ENCODE assay signal across 8 cellular contexts in the genomic region with DNA sequence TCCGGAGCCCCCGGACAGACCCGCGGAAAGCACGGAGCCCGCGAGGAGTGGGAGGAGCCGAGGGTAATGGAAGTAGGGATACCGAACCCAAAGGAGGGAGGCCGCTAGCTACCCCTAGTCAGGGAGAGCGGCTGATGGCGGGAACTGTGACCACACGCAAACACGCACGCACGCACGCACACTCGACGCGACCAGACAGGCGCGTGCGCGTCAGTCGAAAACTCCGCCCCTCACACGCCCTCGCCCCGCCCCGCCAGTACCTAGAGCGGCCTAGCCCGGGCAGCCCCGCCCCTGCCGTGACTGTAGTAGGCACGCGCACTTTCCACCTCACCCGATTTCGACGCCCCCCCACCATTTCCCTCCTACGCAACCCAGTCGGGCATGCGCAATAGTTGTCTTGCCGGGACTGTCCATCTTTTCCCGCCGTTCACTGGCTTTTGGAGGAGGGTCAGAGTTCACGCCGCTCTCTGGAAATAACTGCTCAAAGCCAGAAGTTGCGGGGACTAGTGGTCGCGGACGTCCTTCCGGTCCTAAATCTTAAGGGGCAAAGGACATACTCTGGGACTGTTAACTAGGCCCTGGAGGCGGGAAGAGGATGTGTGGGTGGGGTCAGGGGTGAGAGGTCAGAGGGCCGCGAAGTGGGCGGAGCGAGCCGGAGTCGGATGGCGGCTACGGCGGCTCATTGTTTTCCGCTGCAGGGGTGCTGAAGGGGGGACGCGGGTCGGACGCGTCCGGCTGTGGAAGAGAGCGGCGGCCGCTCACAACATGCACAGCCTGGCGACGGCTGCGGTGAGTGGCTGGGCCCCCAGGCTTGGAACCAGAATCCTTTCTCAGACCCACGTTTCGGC. TPM values are rescaled to one million over a fixed set of nuclear protein-coding genes. Genes with fewer than 3 reads are reported as not detected.
DNase-seq lines count a peak whose midpoint lies in the region; ATAC-seq, FAIRE-seq and TF ChIP-seq lines count a peak whose summit lies in the region.

A gene with protein sequence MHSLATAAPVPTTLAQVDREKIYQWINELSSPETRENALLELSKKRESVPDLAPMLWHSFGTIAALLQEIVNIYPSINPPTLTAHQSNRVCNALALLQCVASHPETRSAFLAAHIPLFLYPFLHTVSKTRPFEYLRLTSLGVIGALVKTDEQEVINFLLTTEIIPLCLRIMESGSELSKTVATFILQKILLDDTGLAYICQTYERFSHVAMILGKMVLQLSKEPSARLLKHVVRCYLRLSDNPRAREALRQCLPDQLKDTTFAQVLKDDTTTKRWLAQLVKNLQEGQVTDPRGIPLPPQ (plus strand): TSS at position 650 of the 848 bp plus-strand sequence. CDS start 116 bp downstream, at position 766.
A gene with protein sequence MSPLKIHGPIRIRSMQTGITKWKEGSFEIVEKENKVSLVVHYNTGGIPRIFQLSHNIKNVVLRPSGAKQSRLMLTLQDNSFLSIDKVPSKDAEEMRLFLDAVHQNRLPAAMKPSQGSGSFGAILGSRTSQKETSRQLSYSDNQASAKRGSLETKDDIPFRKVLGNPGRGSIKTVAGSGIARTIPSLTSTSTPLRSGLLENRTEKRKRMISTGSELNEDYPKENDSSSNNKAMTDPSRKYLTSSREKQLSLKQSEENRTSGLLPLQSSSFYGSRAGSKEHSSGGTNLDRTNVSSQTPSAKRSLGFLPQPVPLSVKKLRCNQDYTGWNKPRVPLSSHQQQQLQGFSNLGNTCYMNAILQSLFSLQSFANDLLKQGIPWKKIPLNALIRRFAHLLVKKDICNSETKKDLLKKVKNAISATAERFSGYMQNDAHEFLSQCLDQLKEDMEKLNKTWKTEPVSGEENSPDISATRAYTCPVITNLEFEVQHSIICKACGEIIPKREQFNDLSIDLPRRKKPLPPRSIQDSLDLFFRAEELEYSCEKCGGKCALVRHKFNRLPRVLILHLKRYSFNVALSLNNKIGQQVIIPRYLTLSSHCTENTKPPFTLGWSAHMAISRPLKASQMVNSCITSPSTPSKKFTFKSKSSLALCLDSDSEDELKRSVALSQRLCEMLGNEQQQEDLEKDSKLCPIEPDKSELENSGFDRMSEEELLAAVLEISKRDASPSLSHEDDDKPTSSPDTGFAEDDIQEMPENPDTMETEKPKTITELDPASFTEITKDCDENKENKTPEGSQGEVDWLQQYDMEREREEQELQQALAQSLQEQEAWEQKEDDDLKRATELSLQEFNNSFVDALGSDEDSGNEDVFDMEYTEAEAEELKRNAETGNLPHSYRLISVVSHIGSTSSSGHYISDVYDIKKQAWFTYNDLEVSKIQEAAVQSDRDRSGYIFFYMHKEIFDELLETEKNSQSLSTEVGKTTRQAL (minus strand): TSS at position 162 of the 848 bp plus-strand sequence. CDS start 9,698 bp downstream, outside the sequence.

- no peaks in the 10 kb centered on the region for H3K9me1 ChIP-seq in endothelial cell of umbilical vein (replicated peaks; ENCODE audit: control insufficient read depth, extremely low read depth, insufficient read depth, low read length)

- DNase-seq in D721Med (ENCODE audit: insufficient read length, low spot score) = peak; percentile 78
- DNase-seq in HuH-7.5 (ENCODE audit: low spot score) = peak; percentile 77
- DNase-seq in OCI-LY7 (ENCODE audit: low spot score) = peak; percentile 99
- peak; percentile 100 for DNase-seq in activated T-cell treated with anti-CD3 and anti-CD28 coated beads for 1 hour (ENCODE audit: low read depth)
- DNase-seq in endothelial cell of umbilical vein (ENCODE audit: low read depth, low spot score) = peak; percentile 99
- DNase-seq in middle frontal gyrus (ENCODE audit: extremely low spot score, low spot score) = peak; percentile 98
- DNase-seq in stimulated activated CD8-positive, alpha-beta memory T cell treated with anti-CD3 and anti-CD28 coated beads, Interleukin-2, amount 100 ng/mL, for 48 hours (ENCODE audit: low read depth in 2 of 2) = peak; percentile 100

- TF ChIP-seq CTCF in D721Med (IDR thresholded peaks at IDR 0.05; ENCODE audit: insufficient read depth, missing control alignments) (no peak), OCI-LY7 (conservative IDR thresholded peaks at IDR 0.05; ENCODE audit: low read length) (no peak), endothelial cell of umbilical vein (IDR thresholded peaks at IDR 0.05; ENCODE audit: extremely low read depth in 1 of 2, insufficient read depth in 1 of 2, low read depth in 1 of 2, low read length in 2 of 2) (no peak)

- H3K9me3 ChIP-seq in OCI-LY7 (ENCODE audit: low read length) = no peaks in the 10 kb centered on the region
- H3K9me3 ChIP-seq in endothelial cell of umbilical vein (replicated peaks; ENCODE audit: control insufficient read depth, insufficient read depth, low read length) = no peaks in the 10 kb centered on the region

- peak within 1 kb of the TSS; percentile 91 for H3K9ac ChIP-seq in endothelial cell of umbilical vein (replicated peaks; ENCODE audit: extremely low read depth, insufficient read depth, low read length)

- H3K4me1 ChIP-seq in OCI-LY7 (ENCODE audit: insufficient read depth, low read length, poor library complexity, severe bottlenecking) = peaks cover 31% of the 10 kb centered on the region
- peaks cover 17% of the 10 kb centered on the region for H3K4me1 ChIP-seq in endothelial cell of umbilical vein (ENCODE audit: control insufficient read depth, extremely low read depth, insufficient read depth, low read length)

- H3K27me3 ChIP-seq in endothelial cell of umbilical vein (ENCODE audit: control insufficient read depth in 2 of 2, insufficient read depth in 2 of 2, low read length in 2 of 2) = no peaks in the 10 kb centered on the region

- H3K36me3 ChIP-seq in OCI-LY7 (ENCODE audit: insufficient read depth, low read length) (peaks cover 71% of the 10 kb centered on the region), endothelial cell of umbilical vein (ENCODE audit: control insufficient read depth in 2 of 2, extremely low read depth in 1 of 2, insufficient read depth in 2 of 2, low read length in 2 of 2) (peaks cover 2 to 3% of the 10 kb centered on the region in 2 experiments)

- H3K79me2 ChIP-seq in OCI-LY7 (ENCODE audit: insufficient read depth, low read depth, low read length) (peaks cover 89% of the 10 kb centered on the region), endothelial cell of umbilical vein (ENCODE audit: control insufficient read depth, insufficient read depth, low read length) (peaks cover 62% of the 10 kb centered on the region)

- H3K27ac ChIP-seq in OCI-LY7 (ENCODE audit: low read depth, low read length, poor library complexity, severe bottlenecking) (peak within 1 kb of the TSS; percentile 89), endothelial cell of umbilical vein (ENCODE audit: insufficient read depth, low read depth, low read length) (peak within 1 kb of the TSS; percentile 94)

- intact Hi-C loops in OCI-LY7 (cut with micrococcal nuclease; ENCODE audit: unreplicated experiment) = loop anchor here (1.0 to 5.0 kb wide), 4 partner anchors 89 to 351 kb away; a partner anchor contains a TSS
- intact Hi-C loops in endothelial cell of umbilical vein (cut with micrococcal nuclease) = loop anchor here (1.0 to 10.0 kb wide), 10 partner anchors 64 to 816 kb away; a partner anchor contains a TSS

- dilution Hi-C loops in endothelial cell of umbilical vein (cut with MboI; ENCODE audit: extremely low pct_ligation_motif_present, low sequenced_read_pairs) = loop anchor here (5.0 kb wide), 1 partner anchor 79 kb away; no protein-coding TSS in a partner anchor

- peak; percentile 81 for TF ChIP-seq POLR2A in endothelial cell of umbilical vein (IDR thresholded peaks at IDR 0.05; ENCODE audit: low read depth, low read length)

- peak within 1 kb of the TSS; percentile 57; the same call in 1 of the 2 replicates for H2AFZ ChIP-seq in OCI-LY7 (ENCODE audit: low read length)
- H2AFZ ChIP-seq in endothelial cell of umbilical vein (ENCODE audit: low read depth, low read length) = peak within 1 kb of the TSS; percentile 93

- H3K4me2 ChIP-seq in OCI-LY7 (ENCODE audit: low read length) (peak within 1 kb of the TSS; percentile 91), endothelial cell of umbilical vein (ENCODE audit: insufficient read depth, low read length) (peak within 1 kb of the TSS; percentile 89)

- POLR2A ChIA-PET in OCI-LY7 (lab: Charles Lee) (interaction anchor here (0.9 to 1.7 kb wide), 3 partner anchors 10 to 319 kb away, joined by 3 to 7 read pairs (median 3); no protein-coding TSS in a partner anchor), endothelial cell of umbilical vein (lab: Charles Lee) (no interaction called here)

- peaks cover 33% of the 10 kb centered on the region for H4K20me1 ChIP-seq in OCI-LY7 (ENCODE audit: insufficient read depth, low read length)
- H4K20me1 ChIP-seq in endothelial cell of umbilical vein (replicated peaks; ENCODE audit: control insufficient read depth, extremely low read depth, insufficient read depth, low read length) = no peaks in the 10 kb centered on the region

- no peaks in the 10 kb centered on the region for H3K9me2 ChIP-seq in OCI-LY7 (ENCODE audit: insufficient read depth, low read length)

- peak; percentile 79 for ATAC-seq in GM21526 (IDR thresholded peaks at IDR 0.05; ENCODE audit: low FRiP score, unreplicated experiment)

- peak within 1 kb of the TSS; percentile 93 for H3K4me3 ChIP-seq in OCI-LY7 (ENCODE audit: low read depth, low read length, poor library complexity, severe bottlenecking)
- peak within 1 kb of the TSS; percentile 58 to 81 (median 71) for H3K4me3 ChIP-seq in endothelial cell of umbilical vein (replicated peaks in 1 of 3; ENCODE audit: insufficient read depth in 1 of 3, low read depth in 1 of 3, low read length in 3 of 3)

- FAIRE-seq in D721Med (lab: Jason Lieb, UNC) (no peak), endothelial cell of umbilical vein (lab: Jason Lieb, UNC) (peak; percentile 91)

- BruUV-seq in OCI-LY7 (replicated peaks; lab: Mats Ljungman, UMichigan) = no TSS peak
- no TSS peak for BruUV-seq in endothelial cell of umbilical vein (replicated peaks; lab: Mats Ljungman, UMichigan)

- CTCF ChIA-PET in OCI-LY7 (lab: Charles Lee; ENCODE audit: unreplicated experiment) (interaction anchor here (0.6 kb wide), 2 partner anchors 91 to 195 kb away, joined by 3 to 4 read pairs; a partner anchor contains a TSS), endothelial cell of umbilical vein (lab: Charles Lee) (interaction anchor here (1.0 to 1.1 kb wide), 2 partner anchors 19 to 81 kb away, joined by 3 read pairs; no protein-coding TSS in a partner anchor)

RNA-seq across cellular contexts. Expression of the first gene that starts in this region (rescaled TPM):
- 67.8 and 71.6 TPM in 2 replicates for total RNA-seq in OCI-LY7 (2014; rRNA removed; shearing (Covaris generic))
- total RNA-seq in OCI-LY7 (2022) (92.2 and 94.2 TPM in 2 replicates), endothelial cell of umbilical vein (63.2 and 68.9 TPM in 2 replicates)
- 53.2 and 57.3 TPM in 2 replicates for polyA plus RNA-seq in endothelial cell of umbilical vein
- 47.5 and 48.9 TPM in 2 replicates for polyA plus RNA-seq in endothelial cell of umbilical vein (2011; cell fraction: cytosol; rRNA removed)
- polyA plus RNA-seq in endothelial cell of umbilical vein (2011; cell fraction: nucleus; rRNA removed) = 73.5 and 73.7 TPM in 2 replicates
- 37.0 and 50.4 TPM in 2 replicates for polyA plus RNA-seq in endothelial cell of umbilical vein (2012)
- 106 and 138 TPM in 2 replicates for polyA minus RNA-seq in endothelial cell of umbilical vein
- polyA minus RNA-seq in endothelial cell of umbilical vein (2011; cell fraction: cytosol; rRNA and poly(A)+ RNA removed) = 61.2 TPM
- 42.1 and 66.8 TPM in 2 replicates for polyA minus RNA-seq in endothelial cell of umbilical vein (2011; cell fraction: nucleus; rRNA and poly(A)+ RNA removed)

RNA-seq across cellular contexts. Expression of the second gene that starts in this region (rescaled TPM):
- total RNA-seq in OCI-LY7 (2014; rRNA removed; shearing (Covaris generic)) = 23.3 and 31.4 TPM in 2 replicates
- total RNA-seq in OCI-LY7 (2022) (32.4 and 33.0 TPM in 2 replicates), endothelial cell of umbilical vein (13.1 and 14.4 TPM in 2 replicates)
- polyA plus RNA-seq in endothelial cell of umbilical vein = 1.3 and 1.9 TPM in 2 replicates
- polyA plus RNA-seq in endothelial cell of umbilical vein (2011; cell fraction: cytosol; rRNA removed) = 1.9 and 2.2 TPM in 2 replicates
- 5.4 and 8.3 TPM in 2 replicates for polyA plus RNA-seq in endothelial cell of umbilical vein (2011; cell fraction: nucleus; rRNA removed)
- polyA plus RNA-seq in endothelial cell of umbilical vein (2012) = 4.2 and 4.4 TPM in 2 replicates
- polyA minus RNA-seq in endothelial cell of umbilical vein = 11.6 and 14.0 TPM in 2 replicates
- 15.0 TPM for polyA minus RNA-seq in endothelial cell of umbilical vein (2011; cell fraction: cytosol; rRNA and poly(A)+ RNA removed)
- 10.3 and 14.2 TPM in 2 replicates for polyA minus RNA-seq in endothelial cell of umbilical vein (2011; cell fraction: nucleus; rRNA and poly(A)+ RNA removed)

Comparison
In these comparisons a context has a peak if more than half of its experiments do, and no peak if none do; other contexts are left out.
1. Peak in every context shown above with its lines: DNase-seq, ATAC-seq, H3K4me3 ChIP-seq and H3K27ac ChIP-seq.